ENCODE assay signal across 9 cellular contexts in genomic region chr22:31537019-31537535, GRCh38. TPM values are rescaled to one million over a fixed set of nuclear protein-coding genes. Genes with fewer than 3 reads are reported as not detected.
DNase-seq lines count a peak whose midpoint lies in the region; ATAC-seq and TF ChIP-seq lines count a peak whose summit lies in the region.
"Had no signal": no experiment of that assay in that cellular context is flagged by ENCODE, and none has a peak within 500 bp of the region (broad histone marks: within the 10 kb centered on the region; RNA-seq: fewer than 3 reads in every experiment).

No MANE protein-coding gene starts in this region.

- H3K36me3 Mint-ChIP-seq in activated naive CD4-positive, alpha-beta T cell treated with anti-CD3 and anti-CD28 coated beads, Interleukin-2, amount 50 U/mL, for 72 hours, result peaks cover 20 to 60% of the 10 kb centered on the region in 2 donors
- H3K36me3 Mint-ChIP-seq in type B pancreatic cell, result peaks cover 9% of the 10 kb centered on the region
- peaks cover 20% of the 10 kb centered on the region for H3K36me3 Mint-ChIP-seq in nephron progenitor cell (ENCODE audit: low read depth)

- H3K4me1 ChIP-seq in tibial artery, result no peaks in the 10 kb centered on the region

- no peak overlapping the region for H3K4me3 ChIP-seq in tibial artery

- peak; percentile 67 for ATAC-seq in GM19025 (IDR thresholded peaks at IDR 0.05; ENCODE audit: low read depth, unreplicated experiment)
- ATAC-seq in HG03045 (IDR thresholded peaks at IDR 0.05; ENCODE audit: unreplicated experiment), result peak; percentile 57
- ATAC-seq in activated naive CD4-positive, alpha-beta T cell treated with anti-CD3 and anti-CD28 coated beads, Interleukin-2, amount 50 U/mL, for 72 hours, result peak; percentile 87 to 92

- H3K4me1 Mint-ChIP-seq in type B pancreatic cell (ENCODE audit: unreplicated experiment) (peaks cover 7% of the 10 kb centered on the region), nephron progenitor cell (peaks cover 26% of the 10 kb centered on the region)

- H3K27me3 ChIP-seq in tibial artery, result no peaks in the 10 kb centered on the region

- TF ChIP-seq CTCF in tibial artery (IDR thresholded peaks at IDR 0.05), result no peak
- TF ChIP-seq CTCF in type B pancreatic cell (conservative IDR thresholded peaks at IDR 0.05), result no peak
- no peak for TF ChIP-seq CTCF in nephron progenitor cell (IDR thresholded peaks at IDR 0.05)

- intact Hi-C loops in tibial artery (cut with DNase I; ENCODE audit: low total_unique reads), result no loop called here

- H3K9me3 Mint-ChIP-seq in activated naive CD4-positive, alpha-beta T cell treated with anti-CD3 and anti-CD28 coated beads, Interleukin-2, amount 50 U/mL, for 72 hours, result no peaks in the 10 kb centered on the region
- H3K9me3 Mint-ChIP-seq in type B pancreatic cell (no peaks in the 10 kb centered on the region), nephron progenitor cell (no peaks in the 10 kb centered on the region)

- no peak overlapping the region for H3K27ac ChIP-seq in tibial artery

- peak overlapping the region; percentile 91 to 97 for H3K27ac Mint-ChIP-seq in activated naive CD4-positive, alpha-beta T cell treated with anti-CD3 and anti-CD28 coated beads, Interleukin-2, amount 50 U/mL, for 72 hours
- H3K27ac Mint-ChIP-seq in type B pancreatic cell (no peak overlapping the region), nephron progenitor cell (no peak overlapping the region)

- peaks cover 0 to 9% (median 0%) of the 10 kb centered on the region in 3 donors for H3K36me3 ChIP-seq in tibial artery

- peak; percentile 40 to 76 for DNase-seq in activated naive CD4-positive, alpha-beta T cell treated with anti-CD3 and anti-CD28 coated beads, Interleukin-2, amount 50 U/mL, for 72 hours (ENCODE audit: low spot score in 2 of 2)
- DNase-seq in stimulated activated CD4-positive, alpha-beta T cell treated with anti-CD3 and anti-CD28 coated beads, Interleukin-1b, Interleukin-23, amount 100 ng/mL, for 48 hours, result peak; percentile 60
- DNase-seq in tibial artery, result no peak
- no peak for DNase-seq in type B pancreatic cell (ENCODE audit: extremely low spot score, unreplicated experiment)
- DNase-seq in nephron progenitor cell, result no peak
- no peak for DNase-seq in OCI-M1 (lab: John Stamatoyannopoulos, UW)
- DNase-seq: GDM1 had no signal

- H3K4me3 Mint-ChIP-seq in type B pancreatic cell (no peak overlapping the region), nephron progenitor cell (no peak overlapping the region)

- H3K9me3 ChIP-seq in tibial artery, result no peaks in the 10 kb centered on the region

- H3K27me3 Mint-ChIP-seq in type B pancreatic cell, result no peaks in the 10 kb centered on the region
- no peaks in the 10 kb centered on the region for H3K27me3 Mint-ChIP-seq in nephron progenitor cell (ENCODE audit: low read depth, poor library complexity)

RNA-seq across cellular contexts. Expression of gene SFI1, which starts 40.7 kb away (rescaled TPM):
- 100 to 1,000 TPM; 259 to 290 TPM for total RNA-seq in activated naive CD4-positive, alpha-beta T cell treated with anti-CD3 and anti-CD28 coated beads, Interleukin-2, amount 50 U/mL, for 72 hours
- total RNA-seq in type B pancreatic cell (ENCODE audit: low replicate concordance), result 28.7 and 50.3 TPM in 2 replicates

RNA-seq across cellular contexts. Expression of gene EIF4ENIF1, which starts 47.4 kb away (rescaled TPM):
- total RNA-seq in activated naive CD4-positive, alpha-beta T cell treated with anti-CD3 and anti-CD28 coated beads, Interleukin-2, amount 50 U/mL, for 72 hours, result 10 to 100 TPM; 36.5 to 49.5 TPM
- 38.8 and 42.6 TPM in 2 replicates for total RNA-seq in type B pancreatic cell (ENCODE audit: low replicate concordance)

Comparison
In these comparisons a context has a peak if more than half of its experiments do, and no peak if none do; other contexts are left out.
1. DNase-seq: peak in activated naive CD4-positive, alpha-beta T cell treated with anti-CD3 and anti-CD28 coated beads, Interleukin-2, amount 50 U/mL, for 72 hours (2 of 2) and stimulated activated CD4-positive, alpha-beta T cell treated with anti-CD3 and anti-CD28 coated beads, Interleukin-1b, Interleukin-23, amount 100 ng/mL, for 48 hours (single experiment); none in tibial artery (0 of 2), type B pancreatic cell (single experiment), nephron progenitor cell (single experiment) and OCI-M1 (single experiment).
2. H3K27ac Mint-ChIP-seq: peak in activated naive CD4-positive, alpha-beta T cell treated with anti-CD3 and anti-CD28 coated beads, Interleukin-2, amount 50 U/mL, for 72 hours (2 of 2); none in type B pancreatic cell (single experiment) and nephron progenitor cell (single experiment).
3. Peak in every context shown above with its lines, with median percentiles within 50 percentile points of each other: ATAC-seq.